ENCODE assay signal across 1 cellular context in genomic region chr1:156114919-156115513, GRCh38.
TF ChIP-seq lines count a peak whose summit lies in the region.

No MANE protein-coding gene starts in this region.

TF ChIP-seq in H1, 55 proteins besides CTCF, POLR2A, EP300 and RAD21:
- TF ChIP-seq ATF3 (IDR thresholded peaks at IDR 0.05; ENCODE audit: insufficient read depth, low read depth, low read length): no peak
- TF ChIP-seq CEBPB (IDR thresholded peaks at IDR 0.05; ENCODE audit: low read depth, low read length): no peak
- TF ChIP-seq CBX5 (IDR thresholded peaks at IDR 0.05; ENCODE audit: low read depth, low read length): no peak
- no peak for TF ChIP-seq ZNF274 (IDR thresholded peaks at IDR 0.05; ENCODE audit: borderline replicate concordance, extremely low read depth, low read length)
- TF ChIP-seq YY1 (IDR thresholded peaks at IDR 0.05; ENCODE audit: low read depth, low read length): no peak
- TF ChIP-seq SIRT6 (IDR thresholded peaks at IDR 0.05; ENCODE audit: low read length): no peak
- no peak for TF ChIP-seq E2F6 (IDR thresholded peaks at IDR 0.05)
- no peak for TF ChIP-seq SUZ12 (IDR thresholded peaks at IDR 0.05; ENCODE audit: low read length)
- peak; percentile 59 to 89; a peak in 2 of 4 replicates for TF ChIP-seq SIN3A (conservative IDR thresholded peaks at IDR 0.05 in 1 of 2, IDR thresholded peaks at IDR 0.05 in 1 of 2; ENCODE audit: low read depth in 1 of 2, low read length in 2 of 2)
- TF ChIP-seq RBBP5 (IDR thresholded peaks at IDR 0.05; ENCODE audit: borderline replicate concordance, low read depth, low read length): no peak
- no peak for TF ChIP-seq JUND (IDR thresholded peaks at IDR 0.05; ENCODE audit: low read length)
- no peak for TF ChIP-seq SP4 (IDR thresholded peaks at IDR 0.05; ENCODE audit: low read length)
- TF ChIP-seq POLR2AphosphoS5 (IDR thresholded peaks at IDR 0.05; ENCODE audit: low read depth, low read length): no peak
- peak in 1 of 2 experiments; percentile 74; a peak in 1 of 4 replicates for TF ChIP-seq HDAC2 (IDR thresholded peaks at IDR 0.05; ENCODE audit: borderline replicate concordance in 1 of 2, low read depth in 2 of 2, low read length in 2 of 2)
- no peak for TF ChIP-seq CHD2 (IDR thresholded peaks at IDR 0.05; ENCODE audit: low read length)
- no peak for TF ChIP-seq BCL11A (IDR thresholded peaks at IDR 0.05; ENCODE audit: low read depth in 2 of 2, low read length in 2 of 2)
- peak; percentile 21 for TF ChIP-seq SAP30 (IDR thresholded peaks at IDR 0.05; ENCODE audit: insufficient read depth, insufficient replicate concordance, low read length)
- no peak for TF ChIP-seq HDAC6 (IDR thresholded peaks at IDR 0.05; ENCODE audit: low read depth, low read length)
- TF ChIP-seq KDM1A (IDR thresholded peaks at IDR 0.05; ENCODE audit: borderline replicate concordance, low read length): no peak
- TF ChIP-seq FOSL1 (IDR thresholded peaks at IDR 0.05; ENCODE audit: insufficient read depth, low read depth, low read length): no peak
- no peak for TF ChIP-seq GABPA (IDR thresholded peaks at IDR 0.05; ENCODE audit: borderline replicate concordance, insufficient read depth, low read length)
- TF ChIP-seq TAF1 (IDR thresholded peaks at IDR 0.05; ENCODE audit: low read depth, low read length): no peak
- TF ChIP-seq SP2 (IDR thresholded peaks at IDR 0.05; ENCODE audit: low read length): no peak
- TF ChIP-seq POU5F1 (IDR thresholded peaks at IDR 0.05; ENCODE audit: low read depth, low read length): no peak
- peak; percentile 37; the same call in 1 of the 2 replicates for TF ChIP-seq TBP (IDR thresholded peaks at IDR 0.05; ENCODE audit: low read depth, low read length)
- no peak for TF ChIP-seq EGR1 (IDR thresholded peaks at IDR 0.05; ENCODE audit: borderline replicate concordance, low read depth, low read length)
- no peak for TF ChIP-seq MAFK (IDR thresholded peaks at IDR 0.05; ENCODE audit: low read depth, low read length)
- TF ChIP-seq KDM4A (IDR thresholded peaks at IDR 0.05; ENCODE audit: low read depth, low read length, severe bottlenecking): no peak
- TF ChIP-seq BACH1 (IDR thresholded peaks at IDR 0.05; ENCODE audit: low read length): no peak
- TF ChIP-seq NANOG (IDR thresholded peaks at IDR 0.05; ENCODE audit: insufficient read depth, low read depth, low read length, poor library complexity, severe bottlenecking): no peak
- TF ChIP-seq CBX8 (IDR thresholded peaks at IDR 0.05; ENCODE audit: borderline replicate concordance, low read depth, low read length): no peak
- TF ChIP-seq GTF2F1 (IDR thresholded peaks at IDR 0.05; ENCODE audit: borderline replicate concordance, low read depth, low read length): no peak
- 0 out of 2 replicates have a peak, but pooled peaks have one; percentile 31 for TF ChIP-seq PHF8 (conservative IDR thresholded peaks at IDR 0.05; ENCODE audit: low read depth, low read length)
- 0 out of 2 replicates have a peak, but pooled peaks have one; percentile 27 for TF ChIP-seq MAX (IDR thresholded peaks at IDR 0.05)
- peak; percentile 33 for TF ChIP-seq EZH2 (IDR thresholded peaks at IDR 0.05; ENCODE audit: low read depth, low read length, severe bottlenecking)
- TF ChIP-seq TEAD4 (IDR thresholded peaks at IDR 0.05; ENCODE audit: low read depth, low read length): no peak
- TF ChIP-seq SP1 (IDR thresholded peaks at IDR 0.05; ENCODE audit: low read depth, low read length): no peak
- no peak for TF ChIP-seq BRCA1 (IDR thresholded peaks at IDR 0.05; ENCODE audit: low read depth, low read length)
- TF ChIP-seq RXRA (IDR thresholded peaks at IDR 0.05; ENCODE audit: insufficient read depth, low read depth, low read length): no peak
- peak; percentile 38 for TF ChIP-seq ASH2L (IDR thresholded peaks at IDR 0.05; ENCODE audit: low read length)
- TF ChIP-seq RNF2 (IDR thresholded peaks at IDR 0.05; ENCODE audit: borderline replicate concordance, low read depth, low read length, missing control alignments, poor library complexity, severe bottlenecking): no peak
